Comparison of ENCODE assay signal across 20 cellular contexts in the genomic region with DNA sequence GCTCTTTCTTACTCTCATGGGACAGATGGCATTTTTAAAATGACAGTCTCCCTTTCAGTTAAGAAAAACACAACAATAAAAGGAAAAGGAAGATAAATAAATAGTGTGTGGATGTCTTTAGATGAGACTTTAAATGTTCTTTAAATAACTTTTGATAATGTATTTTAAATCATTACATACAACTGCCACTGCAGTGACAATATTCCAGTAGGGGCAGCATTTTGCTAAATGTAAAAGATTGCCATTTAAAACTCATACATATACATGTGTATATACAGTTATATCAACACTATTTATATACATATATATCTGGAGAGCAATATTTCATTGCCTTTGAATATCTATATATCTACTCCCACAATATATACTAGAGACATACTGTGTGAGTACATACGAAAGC.
DNase-seq lines count a peak whose midpoint lies in the region; ATAC-seq, FAIRE-seq and TF ChIP-seq lines count a peak whose summit lies in the region.
"Had no signal": no experiment of that assay in that cellular context is flagged by ENCODE, and none has a peak within 500 bp of the region (broad histone marks: within the 10 kb centered on the region; RNA-seq: fewer than 3 reads in every experiment).

No MANE protein-coding gene starts in this region.

- intact Hi-C loops in activated CD4-positive, alpha-beta memory T cell treated with anti-CD3 and anti-CD28 coated beads for 36 hours (cut with micrococcal nuclease), result no loop called here

- CTCF ChIA-PET in A549 (lab: Yijun Ruan, JAX), result interaction anchor here (0.6 to 1.4 kb wide), 4 partner anchors 9 to 677 kb away, joined by 3 to 7 read pairs (median 5); no protein-coding TSS in a partner anchor
- CTCF ChIA-PET in activated CD4-positive, alpha-beta memory T cell treated with anti-CD3 and anti-CD28 coated beads for 36 hours (lab: Charles Lee), result interaction anchor here (0.7 to 1.1 kb wide), 3 partner anchors 9 to 93 kb away, joined by 3 to 4 read pairs (median 3); no protein-coding TSS in a partner anchor

- H3K4me3 ChIP-seq in A549, result no peak overlapping the region
- H3K4me3 ChIP-seq: GM23248, heart right ventricle, testis had no signal

- POLR2A ChIA-PET in A549 (lab: Yijun Ruan, JAX), result no interaction called here
- POLR2A ChIA-PET in activated CD4-positive, alpha-beta memory T cell treated with anti-CD3 and anti-CD28 coated beads for 36 hours (lab: Charles Lee), result no interaction called here

- DNase-seq in A549 (ENCODE audit: low read depth in 1 of 2, low spot score in 1 of 2) (no peak), D721Med (ENCODE audit: insufficient read length, low spot score) (no peak), KBM-7 (no peak), NOMO-1 treated with dmso at 0.1 percent for 144 hours (lab: John Stamatoyannopoulos, UW; ENCODE audit: unreplicated experiment) (no peak)
- no peak for DNase-seq in activated CD4-positive, alpha-beta memory T cell treated with anti-CD3 and anti-CD28 coated beads for 36 hours
- DNase-seq: activated CD4-positive, alpha-beta T cell treated with anti-CD3 and anti-CD28 coated beads for 36 hours; activated CD8-positive, alpha-beta memory T cell treated with anti-CD3 and anti-CD28 coated beads, Interleukin-2, amount 50 U/mL, for 4 hours; AML-193; anterior cingulate cortex; GM23248; heart right ventricle; immature natural killer cell; NCI-H1092 treated with DMSO at 0.1 percent for 48 hours; NCI-H2081; right cardiac atrium; testis had no signal

- no peaks in the 10 kb centered on the region for H3K9me3 Mint-ChIP-seq in nephron
- no peaks in the 10 kb centered on the region for H3K9me3 Mint-ChIP-seq in activated CD4-positive, alpha-beta memory T cell treated with anti-CD3 and anti-CD28 coated beads for 36 hours
- H3K9me3 Mint-ChIP-seq: immature natural killer cell; stimulated activated effector memory CD8-positive, alpha-beta T cell treated with anti-CD3 and anti-CD28 coated beads, Interleukin-12 subunit alpha, Interleukin-12 subunit beta, amount 100 ng/mL, for 72 hours had no signal

- no peak overlapping the region for H3K4me3 Mint-ChIP-seq in nephron
- no peak overlapping the region for H3K4me3 Mint-ChIP-seq in activated CD4-positive, alpha-beta memory T cell treated with anti-CD3 and anti-CD28 coated beads for 36 hours
- H3K4me3 Mint-ChIP-seq: activated CD4-positive, alpha-beta T cell treated with anti-CD3 and anti-CD28 coated beads for 36 hours; immature natural killer cell; stimulated activated effector memory CD8-positive, alpha-beta T cell treated with anti-CD3 and anti-CD28 coated beads, Interleukin-12 subunit alpha, Interleukin-12 subunit beta, amount 100 ng/mL, for 72 hours had no signal

- 92% methylated on average over 1 of the region's 1 CpG for WGBS in A549 (ENCODE audit: missing lambda C conversion rate)

- H3K27ac ChIP-seq in A549, result no peak overlapping the region
- H3K27ac ChIP-seq: GM23248, heart right ventricle, neutrophil, testis had no signal

- H3K4me2 ChIP-seq in A549, result no peak overlapping the region

- FAIRE-seq in A549 (lab: Jason Lieb, UNC) (no peak), D721Med (lab: Jason Lieb, UNC) (no peak), TTC549 (lab: Jason Lieb, UNC) (peak; percentile 43)

- no peak for TF ChIP-seq RAD21 in A549 (conservative IDR thresholded peaks at IDR 0.05 in 1 of 2, IDR thresholded peaks at IDR 0.05 in 1 of 2)

- H3K27me3 Mint-ChIP-seq in nephron (ENCODE audit: low read depth), result no peaks in the 10 kb centered on the region
- no peaks in the 10 kb centered on the region for H3K27me3 Mint-ChIP-seq in activated CD4-positive, alpha-beta memory T cell treated with anti-CD3 and anti-CD28 coated beads for 36 hours
- H3K27me3 Mint-ChIP-seq: activated CD4-positive, alpha-beta T cell treated with anti-CD3 and anti-CD28 coated beads for 36 hours had no signal

- no peak for ATAC-seq in A549
- ATAC-seq: activated CD4-positive, alpha-beta T cell treated with anti-CD3 and anti-CD28 coated beads for 36 hours; heart right ventricle; right cardiac atrium; stimulated activated effector memory CD8-positive, alpha-beta T cell treated with anti-CD3 and anti-CD28 coated beads, Interleukin-12 subunit alpha, Interleukin-12 subunit beta, amount 100 ng/mL, for 72 hours had no signal

- H3K9me3 ChIP-seq in A549, result no peaks in the 10 kb centered on the region
- H3K9me3 ChIP-seq: heart right ventricle, neutrophil, testis had no signal

- no peak for TF ChIP-seq EP300 in A549 (IDR thresholded peaks at IDR 0.05)

- H3K4me1 ChIP-seq in A549, result peaks cover 3% of the 10 kb centered on the region; the same call in 1 of the 3 replicates
- H3K4me1 ChIP-seq: heart right ventricle, testis had no signal

- peaks cover 27% of the 10 kb centered on the region for H3K36me3 Mint-ChIP-seq in nephron (ENCODE audit: low read depth)
- H3K36me3 Mint-ChIP-seq in activated CD4-positive, alpha-beta memory T cell treated with anti-CD3 and anti-CD28 coated beads for 36 hours, result peaks cover 16% of the 10 kb centered on the region

- H3K4me1 Mint-ChIP-seq in nephron, result peaks cover 5% of the 10 kb centered on the region
- peaks cover 5% of the 10 kb centered on the region for H3K4me1 Mint-ChIP-seq in activated CD4-positive, alpha-beta memory T cell treated with anti-CD3 and anti-CD28 coated beads for 36 hours (ENCODE audit: low read depth)

- TF ChIP-seq CTCF in A549 (IDR thresholded peaks at IDR 0.05), result peak; percentile 25; the same call in 2 of the 3 replicates
- peak; percentile 5 for TF ChIP-seq CTCF in D721Med (IDR thresholded peaks at IDR 0.05; ENCODE audit: insufficient read depth, missing control alignments)
- TF ChIP-seq CTCF in nephron (IDR thresholded peaks at IDR 0.05; ENCODE audit: unreplicated experiment in 3 of 3), result peak; percentile 13 to 36 (median 21)

- TF ChIP-seq POLR2A in A549 (IDR thresholded peaks at IDR 0.05; ENCODE audit: low read length), result no peak

- peak overlapping the region in 1 of 3 experiments; percentile 32 for H3K27ac Mint-ChIP-seq in nephron
- H3K27ac Mint-ChIP-seq in activated CD4-positive, alpha-beta memory T cell treated with anti-CD3 and anti-CD28 coated beads for 36 hours, result no peak overlapping the region
- H3K27ac Mint-ChIP-seq: activated CD4-positive, alpha-beta T cell treated with anti-CD3 and anti-CD28 coated beads for 36 hours; immature natural killer cell; stimulated activated effector memory CD8-positive, alpha-beta T cell treated with anti-CD3 and anti-CD28 coated beads, Interleukin-12 subunit alpha, Interleukin-12 subunit beta, amount 100 ng/mL, for 72 hours had no signal

- in situ Hi-C loops in KBM-7 (cut with MboI; ENCODE audit: low pct_unique_long_range_greater_than_20kb, low sequenced_read_pairs), result no loop called here

TF ChIP-seq in A549, 52 proteins besides CTCF, POLR2A, EP300 and RAD21:
- no peak for TF ChIP-seq CBX2 (IDR thresholded peaks at IDR 0.05; ENCODE audit: borderline replicate concordance, low read depth)
- TF ChIP-seq, protein P1, sequence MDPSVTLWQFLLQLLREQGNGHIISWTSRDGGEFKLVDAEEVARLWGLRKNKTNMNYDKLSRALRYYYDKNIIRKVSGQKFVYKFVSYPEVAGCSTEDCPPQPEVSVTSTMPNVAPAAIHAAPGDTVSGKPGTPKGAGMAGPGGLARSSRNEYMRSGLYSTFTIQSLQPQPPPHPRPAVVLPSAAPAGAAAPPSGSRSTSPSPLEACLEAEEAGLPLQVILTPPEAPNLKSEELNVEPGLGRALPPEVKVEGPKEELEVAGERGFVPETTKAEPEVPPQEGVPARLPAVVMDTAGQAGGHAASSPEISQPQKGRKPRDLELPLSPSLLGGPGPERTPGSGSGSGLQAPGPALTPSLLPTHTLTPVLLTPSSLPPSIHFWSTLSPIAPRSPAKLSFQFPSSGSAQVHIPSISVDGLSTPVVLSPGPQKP (IDR thresholded peaks at IDR 0.05; ENCODE audit: low read depth, low read length), result no peak
- TF ChIP-seq HEYL (CRISPR knock-in tag; IDR thresholded peaks at IDR 0.05), result no peak
- no peak for TF ChIP-seq BHLHE40 (IDR thresholded peaks at IDR 0.05; ENCODE audit: low read depth, low read length)
- no peak for TF ChIP-seq RCOR1 (IDR thresholded peaks at IDR 0.05; ENCODE audit: low read depth, low read length)
- no peak for TF ChIP-seq NPAS2 (CRISPR knock-in tag; IDR thresholded peaks at IDR 0.05; ENCODE audit: borderline replicate concordance)
- TF ChIP-seq CEBPB (IDR thresholded peaks at IDR 0.05), result no peak
- TF ChIP-seq NFE2L2 (conservative IDR thresholded peaks at IDR 0.05; ENCODE audit: low read length), result no peak
